In genomic region chr11:13111813-13112130, GRCh38 we compare ENCODE assay signal across 26 cellular contexts.
DNase-seq lines count a peak whose midpoint lies in the region; ATAC-seq and TF ChIP-seq lines count a peak whose summit lies in the region.
"Had no signal": no experiment of that assay in that cellular context is flagged by ENCODE, and none has a peak within 500 bp of the region (broad histone marks: within the 10 kb centered on the region; RNA-seq: fewer than 3 reads in every experiment).

No MANE protein-coding gene starts in this region.

- no peaks in the 10 kb centered on the region for H3K9me3 Mint-ChIP-seq in activated T-cell treated with anti-CD3 and anti-CD28 coated beads, Interleukin-2, amount 50 U/mL, for 72 hours
- H3K9me3 Mint-ChIP-seq in endodermal cell = no peaks in the 10 kb centered on the region
- no peaks in the 10 kb centered on the region for H3K9me3 Mint-ChIP-seq in activated CD8-positive, alpha-beta T cell treated with anti-CD3 and anti-CD28 coated beads, Interleukin-2, amount 10 ng/mL, durations not matched to agents 7 days and 5 days (ENCODE audit: insufficient read depth)
- H3K9me3 Mint-ChIP-seq: activated CD4-positive, alpha-beta memory T cell treated with anti-CD3 and anti-CD28 coated beads, Interleukin-2, amount 10 ng/mL, durations not matched to agents 7 days and 5 days had no signal

- H3K4me3 ChIP-seq in endodermal cell (ENCODE audit: low read length) (no peak overlapping the region), smooth muscle cell (no peak overlapping the region)
- H3K4me3 ChIP-seq: cardiac muscle cell, colonic mucosa, GM23248, SJSA1 had no signal

- no peak overlapping the region for H3K4me2 ChIP-seq in smooth muscle cell

- H3K36me3 Mint-ChIP-seq in activated T-cell treated with anti-CD3 and anti-CD28 coated beads, Interleukin-2, amount 50 U/mL, for 72 hours (ENCODE audit: insufficient read depth in 2 of 2) = no peaks in the 10 kb centered on the region
- H3K36me3 Mint-ChIP-seq in endodermal cell (ENCODE audit: low read depth) = no peaks in the 10 kb centered on the region
- no peaks in the 10 kb centered on the region for H3K36me3 Mint-ChIP-seq in activated CD8-positive, alpha-beta T cell treated with anti-CD3 and anti-CD28 coated beads, Interleukin-2, amount 10 ng/mL, durations not matched to agents 7 days and 5 days (ENCODE audit: low read depth)
- H3K36me3 Mint-ChIP-seq: activated naive CD8-positive, alpha-beta T cell treated with anti-CD3 and anti-CD28 coated beads for 36 hours; T-cell had no signal

- H3K9me3 ChIP-seq in endodermal cell (ENCODE audit: control insufficient read depth, low read length) (peaks cover 21% of the 10 kb centered on the region), smooth muscle cell (replicated peaks; ENCODE audit: low read depth) (no peaks in the 10 kb centered on the region)
- H3K9me3 ChIP-seq: colonic mucosa, SJSA1 had no signal

- no peak overlapping the region for H3K27ac Mint-ChIP-seq in activated T-cell treated with anti-CD3 and anti-CD28 coated beads, Interleukin-2, amount 50 U/mL, for 72 hours
- peak overlapping the region; percentile 91 for H3K27ac Mint-ChIP-seq in endodermal cell
- H3K27ac Mint-ChIP-seq in activated CD8-positive, alpha-beta T cell treated with anti-CD3 and anti-CD28 coated beads, Interleukin-2, amount 10 ng/mL, durations not matched to agents 7 days and 5 days = no peak overlapping the region
- H3K27ac Mint-ChIP-seq: activated naive CD8-positive, alpha-beta T cell treated with anti-CD3 and anti-CD28 coated beads for 36 hours; stimulated activated naive CD8-positive, alpha-beta T cell treated with anti-CD3 and anti-CD28 coated beads, Interleukin-15, Interleukin-2, amounts not matched to agents 100 ng/mL and 50 ng/mL, for 24 hours; T-cell had no signal

- no peaks in the 10 kb centered on the region for H3K79me2 ChIP-seq in smooth muscle cell (ENCODE audit: low read depth)

- POLR2A ChIA-PET in activated CD8-positive, alpha-beta T cell treated with anti-CD3 and anti-CD28 coated beads, Interleukin-2, amount 10 ng/mL, durations not matched to agents 7 days and 5 days (lab: Charles Lee) = no interaction called here

- no peaks in the 10 kb centered on the region for H3F3A ChIP-seq in smooth muscle cell (ENCODE audit: low read depth)

- no peak for DNase-seq in activated T-cell treated with anti-CD3 and anti-CD28 coated beads, Interleukin-2, amount 50 U/mL, for 72 hours
- DNase-seq in activated T-cell treated with anti-CD3 and anti-CD28 coated beads for 4 hours (no peak), endodermal cell (no peak), smooth muscle cell (lab: John Stamatoyannopoulos, UW; ENCODE audit: unreplicated experiment) (no peak), NCI-H748 (lab: John Stamatoyannopoulos, UW; ENCODE audit: unreplicated experiment) (no peak), OCI-M2 (lab: John Stamatoyannopoulos, UW; ENCODE audit: unreplicated experiment) (no peak)
- DNase-seq in activated CD8-positive, alpha-beta T cell treated with anti-CD3 and anti-CD28 coated beads, Interleukin-2, amount 10 ng/mL, durations not matched to agents 7 days and 5 days = no peak
- DNase-seq: 8988T; activated CD4-positive, alpha-beta memory T cell treated with anti-CD3 and anti-CD28 coated beads, Interleukin-2, amount 10 ng/mL, durations not matched to agents 7 days and 5 days; activated effector memory CD4-positive, alpha-beta T cell treated with Interleukin-2 at 50 U/mL for 16 hours; activated naive CD8-positive, alpha-beta T cell treated with anti-CD3 and anti-CD28 coated beads for 36 hours; aorta; colonic mucosa; effector CD8-positive, alpha-beta T cell; foreskin melanocyte; GM23248; KBM-7; mammary epithelial cell; NCI-H1105 treated with DMSO at 0.1 percent for 48 hours; NCI-H2029 treated with DMSO at 0.1 percent for 48 hours; NCI-H526 treated with DMSO at 0.1 percent for 48 hours; T-cell had no signal

- no peak overlapping the region for H3K27ac ChIP-seq in endodermal cell (ENCODE audit: low read depth, low read length)
- H3K27ac ChIP-seq in smooth muscle cell (ENCODE audit: low read depth) = peak overlapping the region; percentile 70
- H3K27ac ChIP-seq: cardiac muscle cell, colonic mucosa, GM23248, SJSA1 had no signal

- peaks cover 45% of the 10 kb centered on the region for H3K27me3 Mint-ChIP-seq in activated T-cell treated with anti-CD3 and anti-CD28 coated beads, Interleukin-2, amount 50 U/mL, for 72 hours (ENCODE audit: low read depth)
- peaks cover 5% of the 10 kb centered on the region for H3K27me3 Mint-ChIP-seq in endodermal cell (ENCODE audit: insufficient read depth)
- peaks cover 19% of the 10 kb centered on the region for H3K27me3 Mint-ChIP-seq in activated CD8-positive, alpha-beta T cell treated with anti-CD3 and anti-CD28 coated beads, Interleukin-2, amount 10 ng/mL, durations not matched to agents 7 days and 5 days (ENCODE audit: low read depth)
- H3K27me3 Mint-ChIP-seq: activated naive CD8-positive, alpha-beta T cell treated with anti-CD3 and anti-CD28 coated beads for 36 hours had no signal

- H3K9ac ChIP-seq in endodermal cell (ENCODE audit: extremely low read depth, low read length, poor library complexity, severe bottlenecking) (no peak overlapping the region), smooth muscle cell (ENCODE audit: low read depth) (no peak overlapping the region)
- H3K9ac ChIP-seq: GM23248 had no signal

- no peak overlapping the region for H3K4me3 Mint-ChIP-seq in activated T-cell treated with anti-CD3 and anti-CD28 coated beads, Interleukin-2, amount 50 U/mL, for 72 hours
- no peak overlapping the region for H3K4me3 Mint-ChIP-seq in endodermal cell
- H3K4me3 Mint-ChIP-seq in activated CD8-positive, alpha-beta T cell treated with anti-CD3 and anti-CD28 coated beads, Interleukin-2, amount 10 ng/mL, durations not matched to agents 7 days and 5 days = no peak overlapping the region
- H3K4me3 Mint-ChIP-seq: activated CD4-positive, alpha-beta memory T cell treated with anti-CD3 and anti-CD28 coated beads, Interleukin-2, amount 10 ng/mL, durations not matched to agents 7 days and 5 days; activated naive CD8-positive, alpha-beta T cell treated with anti-CD3 and anti-CD28 coated beads for 36 hours; stimulated activated naive CD8-positive, alpha-beta T cell treated with anti-CD3 and anti-CD28 coated beads, Interleukin-15, Interleukin-2, amounts not matched to agents 100 ng/mL and 50 ng/mL, for 24 hours; T-cell had no signal

- no peak for TF ChIP-seq CTCF in endodermal cell (conservative IDR thresholded peaks at IDR 0.05)
- no peak for TF ChIP-seq CTCF in smooth muscle cell (IDR thresholded peaks at IDR 0.05; ENCODE audit: borderline replicate concordance, insufficient read depth, poor library complexity, severe bottlenecking)

- H3K36me3 ChIP-seq in endodermal cell (ENCODE audit: control insufficient read depth, insufficient read depth, low read length) (no peaks in the 10 kb centered on the region), smooth muscle cell (ENCODE audit: low read depth) (no peaks in the 10 kb centered on the region)
- H3K36me3 ChIP-seq: cardiac muscle cell, colonic mucosa, SJSA1 had no signal

- H3K4me1 ChIP-seq in endodermal cell (ENCODE audit: control insufficient read depth, insufficient read depth, low read length) = peaks cover 20% of the 10 kb centered on the region
- H3K4me1 ChIP-seq in smooth muscle cell (ENCODE audit: low read depth) = peaks cover 39% of the 10 kb centered on the region
- H3K4me1 ChIP-seq: colonic mucosa, SJSA1 had no signal

- peak; percentile 25 to 39 for ATAC-seq in activated T-cell treated with anti-CD3 and anti-CD28 coated beads, Interleukin-2, amount 50 U/mL, for 72 hours (replicated peaks in 1 of 2)
- peak; percentile 41 for ATAC-seq in HG02759 (IDR thresholded peaks at IDR 0.05; ENCODE audit: unreplicated experiment)
- no peak for ATAC-seq in activated CD8-positive, alpha-beta T cell treated with anti-CD3 and anti-CD28 coated beads, Interleukin-2, amount 10 ng/mL, durations not matched to agents 7 days and 5 days
- ATAC-seq: T-cell had no signal

- no peaks in the 10 kb centered on the region for H3K4me1 Mint-ChIP-seq in activated T-cell treated with anti-CD3 and anti-CD28 coated beads, Interleukin-2, amount 50 U/mL, for 72 hours (ENCODE audit: low read depth)
- peaks cover 72% of the 10 kb centered on the region for H3K4me1 Mint-ChIP-seq in endodermal cell
- no peaks in the 10 kb centered on the region for H3K4me1 Mint-ChIP-seq in activated CD8-positive, alpha-beta T cell treated with anti-CD3 and anti-CD28 coated beads, Interleukin-2, amount 10 ng/mL, durations not matched to agents 7 days and 5 days (ENCODE audit: low read depth)
- H3K4me1 Mint-ChIP-seq: activated naive CD8-positive, alpha-beta T cell treated with anti-CD3 and anti-CD28 coated beads for 36 hours had no signal

- no peak overlapping the region for H2AFZ ChIP-seq in smooth muscle cell (ENCODE audit: low read depth)
- H2AFZ ChIP-seq: GM23248 had no signal

- CTCF ChIA-PET in activated CD8-positive, alpha-beta T cell treated with anti-CD3 and anti-CD28 coated beads, Interleukin-2, amount 10 ng/mL, durations not matched to agents 7 days and 5 days (lab: Charles Lee) = no interaction called here

- H3K27me3 ChIP-seq in endodermal cell (ENCODE audit: control insufficient read depth, insufficient read depth, low read length, poor library complexity, severe bottlenecking) = no peaks in the 10 kb centered on the region
- H3K27me3 ChIP-seq in smooth muscle cell (ENCODE audit: low read depth) = no peaks in the 10 kb centered on the region
- H3K27me3 ChIP-seq: cardiac muscle cell, colonic mucosa had no signal

- WGBS in endodermal cell (ENCODE audit: insufficient coverage in 1 of 2, insufficient read length in 1 of 2), 2 experiments = 79 to 94% methylated on average over 5 to 6 of the region's 6 CpGs
- 87% methylated on average over 6 of the region's 6 CpGs for WGBS in smooth muscle cell (ENCODE audit: low lambda C conversion rate)

- no peaks in the 10 kb centered on the region for H4K20me1 ChIP-seq in smooth muscle cell (ENCODE audit: low read depth)
